ENCODE assay signal across 1 cellular context in genomic region chr6:24802271-24803059, GRCh38.
TF ChIP-seq lines count a peak whose summit lies in the region.

No MANE protein-coding gene starts in this region.

TF ChIP-seq in HepG2, 621 proteins besides CTCF, POLR2A, EP300 and RAD21 (continued from another document):
- TF ChIP-seq ZNF770 (CRISPR knock-in tag; IDR thresholded peaks at IDR 0.05) (peak; percentile 97), MEIS2 (CRISPR knock-in tag; IDR thresholded peaks at IDR 0.05) (0 out of 2 replicates have a peak, but pooled peaks have one; percentile 29), ZFX (CRISPR knock-in tag; IDR thresholded peaks at IDR 0.05; ENCODE audit: low read depth) (peak; percentile 34; the same call in 1 of the 2 replicates), ZBTB43 (CRISPR knock-in tag; conservative IDR thresholded peaks at IDR 0.05) (no peak), MAX (IDR thresholded peaks at IDR 0.05) (peak; percentile 19; the same call in 1 of the 2 replicates), RFXAP (CRISPR knock-in tag; IDR thresholded peaks at IDR 0.05; ENCODE audit: borderline replicate concordance) (0 out of 2 replicates have a peak, but pooled peaks have one; percentile 50), YY1 (IDR thresholded peaks at IDR 0.05; ENCODE audit: insufficient read depth, insufficient replicate concordance, low read depth, low read length) (no peak), ESRRA (CRISPR knock-in tag; IDR thresholded peaks at IDR 0.05; ENCODE audit: low read depth) (no peak), SUZ12 (IDR thresholded peaks at IDR 0.05; ENCODE audit: low read depth, low read length) (no peak), CEBPB (IDR thresholded peaks at IDR 0.05; ENCODE audit: borderline replicate concordance, low read depth, low read length) (peak; percentile 81; the same call in 1 of the 2 replicates), SALL1 (CRISPR knock-in tag; IDR thresholded peaks at IDR 0.05) (peak; percentile 53), RXRB (CRISPR knock-in tag; IDR thresholded peaks at IDR 0.05; ENCODE audit: borderline replicate concordance) (peak; percentile 27; the same call in 1 of the 2 replicates), HOXD1 (CRISPR knock-in tag; IDR thresholded peaks at IDR 0.05) (peak; percentile 29; the same call in 1 of the 2 replicates), ATF7-NPFF (CRISPR knock-in tag; IDR thresholded peaks at IDR 0.05; ENCODE audit: low read depth) (no peak), BRCA1 (CRISPR knock-in tag; IDR thresholded peaks at IDR 0.05) (0 out of 2 replicates have a peak, but pooled peaks have one; percentile 42), ZNF274 (CRISPR knock-in tag; IDR thresholded peaks at IDR 0.05) (no peak), HNF4G (IDR thresholded peaks at IDR 0.05; ENCODE audit: borderline replicate concordance, low read depth, low read length) (peak; percentile 58; the same call in 1 of the 2 replicates), HNF4G (CRISPR knock-in tag; IDR thresholded peaks at IDR 0.05; ENCODE audit: borderline replicate concordance, low read depth) (no peak), MEIS1 (CRISPR knock-in tag; IDR thresholded peaks at IDR 0.05; ENCODE audit: borderline replicate concordance) (0 out of 2 replicates have a peak, but pooled peaks have one; percentile 32), ZNF142 (CRISPR knock-in tag; IDR thresholded peaks at IDR 0.05) (no peak), DMTF1 (CRISPR knock-in tag; IDR thresholded peaks at IDR 0.05) (no peak), ZNF12 (CRISPR knock-in tag; IDR thresholded peaks at IDR 0.05) (peak; percentile 47; the same call in 1 of the 2 replicates), CBX5 (CRISPR knock-in tag; IDR thresholded peaks at IDR 0.05; ENCODE audit: borderline replicate concordance) (no peak), TCF7 (IDR thresholded peaks at IDR 0.05; ENCODE audit: low read depth) (peak; percentile 53; the same call in 1 of the 2 replicates), HOXA9 (CRISPR knock-in tag; IDR thresholded peaks at IDR 0.05; ENCODE audit: borderline replicate concordance) (no peak), JDP2 (CRISPR knock-in tag; IDR thresholded peaks at IDR 0.05; ENCODE audit: borderline replicate concordance) (no peak), FOSL2 (CRISPR knock-in tag; IDR thresholded peaks at IDR 0.05) (peak; percentile 33; the same call in 1 of the 2 replicates), HCFC1 (IDR thresholded peaks at IDR 0.05; ENCODE audit: low read depth, low read length) (no peak), SATB2 (CRISPR knock-in tag; IDR thresholded peaks at IDR 0.05) (no peak), ZFY (CRISPR knock-in tag; IDR thresholded peaks at IDR 0.05) (peak; percentile 26; the same call in 1 of the 2 replicates), ADNP (CRISPR knock-in tag; IDR thresholded peaks at IDR 0.05) (0 out of 2 replicates have a peak, but pooled peaks have one; percentile 46), EHMT2 (IDR thresholded peaks at IDR 0.05; ENCODE audit: borderline replicate concordance, low read depth, low read length) (no peak), FOXP4 (CRISPR knock-in tag; IDR thresholded peaks at IDR 0.05) (0 out of 2 replicates have a peak, but pooled peaks have one; percentile 27), PRPF4 (IDR thresholded peaks at IDR 0.05; ENCODE audit: low read depth, low read length, poor library complexity, severe bottlenecking) (no peak), ZMYM3 (CRISPR knock-in tag; IDR thresholded peaks at IDR 0.05) (peak; percentile 56; the same call in 1 of the 2 replicates), ZNF362 (CRISPR knock-in tag; IDR thresholded peaks at IDR 0.05; ENCODE audit: borderline replicate concordance) (no peak; the same call in none of the 2 replicates), ZNF629 (CRISPR knock-in tag; conservative IDR thresholded peaks at IDR 0.05) (0 out of 2 replicates have a peak, but pooled peaks have one; percentile 10)
